10 cellular contexts compared by ENCODE assay signal in the genomic region with DNA sequence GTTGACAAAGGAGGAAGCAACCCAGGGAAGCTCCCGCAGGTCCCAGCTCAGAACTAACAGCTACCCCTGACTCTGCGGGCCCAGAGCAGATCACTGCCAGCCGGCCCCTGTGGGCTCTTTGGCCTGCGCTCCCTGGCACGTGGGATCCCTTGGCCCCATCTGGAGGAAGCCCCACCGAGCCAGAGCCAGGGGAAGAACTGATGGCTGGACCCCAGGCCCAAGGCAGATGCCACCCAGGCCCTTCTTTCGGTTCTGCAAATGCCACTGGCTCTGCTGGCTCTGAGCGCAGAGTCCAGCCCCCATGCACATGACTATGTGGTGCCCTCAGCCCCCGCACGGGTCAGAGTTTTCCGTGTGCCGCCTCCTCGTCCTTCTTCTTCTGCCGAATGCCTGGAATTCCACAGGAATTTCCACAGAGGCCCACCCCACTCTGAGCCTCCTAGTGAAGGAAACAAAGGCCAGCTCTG. TPM values are rescaled to one million over a fixed set of nuclear protein-coding genes. Genes with fewer than 3 reads are reported as not detected.
A peak's percentile ranks its signal among the peaks of the same experiment; 100 is the strongest.
DNase-seq lines count a peak whose midpoint lies in the region; ATAC-seq and TF ChIP-seq lines count a peak whose summit lies in the region.
"Had no signal": no experiment of that assay in that cellular context is flagged by ENCODE, and none has a peak within 500 bp of the region (broad histone marks: within the 10 kb centered on the region; RNA-seq: fewer than 3 reads in every experiment).

No MANE protein-coding gene starts in this region.

- TF ChIP-seq CTCF in CD14-positive monocyte (IDR thresholded peaks at IDR 0.05) (no peak), adrenal gland (IDR thresholded peaks at IDR 0.05) (no peak)

- no peak for TF ChIP-seq POLR2A in adrenal gland (IDR thresholded peaks at IDR 0.05)

- peak; percentile 55 for ATAC-seq in left ventricle myocardium superior
- ATAC-seq: activated CD8-positive, alpha-beta memory T cell treated with anti-CD3 and anti-CD28 coated beads, Interleukin-2, amount 10 ng/mL, durations not matched to agents 7 days and 5 days had no signal

- POLR2A ChIA-PET in CD8-positive, alpha-beta memory T cell (lab: Charles Lee): no interaction called here

- no peaks in the 10 kb centered on the region for H3K9me3 Mint-ChIP-seq in CD14-positive monocyte
- no peaks in the 10 kb centered on the region for H3K9me3 Mint-ChIP-seq in CD8-positive, alpha-beta memory T cell

- peaks cover 0 to 4% of the 10 kb centered on the region in 2 donors for H3K36me3 Mint-ChIP-seq in CD14-positive monocyte
- H3K36me3 Mint-ChIP-seq in CD8-positive, alpha-beta memory T cell: no peaks in the 10 kb centered on the region
- H3K36me3 Mint-ChIP-seq: activated CD8-positive, alpha-beta memory T cell treated with anti-CD3 and anti-CD28 coated beads, Interleukin-2, amount 10 ng/mL, durations not matched to agents 7 days and 5 days had no signal

- H3K4me3 ChIP-seq in adrenal gland (no peak overlapping the region), rectal smooth muscle tissue (ENCODE audit: low read length) (no peak overlapping the region)
- H3K4me3 ChIP-seq in CD8-positive, alpha-beta memory T cell (ENCODE audit: low read length): no peak overlapping the region

- no peak overlapping the region for H3K4me3 Mint-ChIP-seq in CD14-positive monocyte
- H3K4me3 Mint-ChIP-seq in CD8-positive, alpha-beta memory T cell: no peak overlapping the region
- H3K4me3 Mint-ChIP-seq: activated CD8-positive, alpha-beta memory T cell treated with anti-CD3 and anti-CD28 coated beads, Interleukin-2, amount 10 ng/mL, durations not matched to agents 7 days and 5 days had no signal

- 53 to 76% (median 61%) methylated on average over 12 to 14 of the region's 14 CpGs for WGBS in adrenal gland, 4 donors

- H3K27ac ChIP-seq in adrenal gland: peak overlapping the region in 4 of 5 donors; percentile 60 to 88 (median 72)
- peak overlapping the region; percentile 16 for H3K27ac ChIP-seq in rectal smooth muscle tissue (ENCODE audit: low read depth, low read length)
- H3K27ac ChIP-seq in CD8-positive, alpha-beta memory T cell (ENCODE audit: low read depth, low read length): no peak overlapping the region

- peaks cover 56% of the 10 kb centered on the region for H3K4me1 Mint-ChIP-seq in CD14-positive monocyte
- H3K4me1 Mint-ChIP-seq in CD8-positive, alpha-beta memory T cell: peaks cover 20 to 42% (median 32%) of the 10 kb centered on the region in 3 donors

- peaks cover 4 to 40% (median 7%) of the 10 kb centered on the region in 3 donors for H3K27me3 Mint-ChIP-seq in CD14-positive monocyte (ENCODE audit: low read depth in 3 of 3)
- H3K27me3 Mint-ChIP-seq in CD8-positive, alpha-beta memory T cell: no peaks in the 10 kb centered on the region
- H3K27me3 Mint-ChIP-seq: activated CD8-positive, alpha-beta memory T cell treated with anti-CD3 and anti-CD28 coated beads, Interleukin-2, amount 10 ng/mL, durations not matched to agents 7 days and 5 days had no signal

- H3K36me3 ChIP-seq in adrenal gland (replicated peaks in 1 of 2) (no peaks in the 10 kb centered on the region), rectal smooth muscle tissue (ENCODE audit: control insufficient read depth, insufficient read depth, low read length) (no peaks in the 10 kb centered on the region)
- no peaks in the 10 kb centered on the region for H3K36me3 ChIP-seq in CD8-positive, alpha-beta memory T cell (ENCODE audit: insufficient read depth, low read length)

- no peaks in the 10 kb centered on the region for H3K27me3 ChIP-seq in adrenal gland
- H3K27me3 ChIP-seq in rectal smooth muscle tissue (ENCODE audit: control insufficient read depth, insufficient read depth, low read length): no peaks in the 10 kb centered on the region
- H3K27me3 ChIP-seq in CD8-positive, alpha-beta memory T cell (ENCODE audit: insufficient read depth, low read length, poor library complexity, severe bottlenecking): no peaks in the 10 kb centered on the region

- CTCF ChIA-PET in CD8-positive, alpha-beta memory T cell (lab: Charles Lee): interaction anchor here (2.8 kb wide), 1 partner anchor 100 kb away, joined by 8 read pairs; no protein-coding TSS in a partner anchor

- DNase-seq in CD14-positive monocyte (ENCODE audit: low spot score) (peak; percentile 52), adrenal gland (peak; percentile 50 to 83 (median 65)), left ventricle myocardium superior (peak; percentile 60), UCSD-AML1 (lab: John Stamatoyannopoulos, UW; ENCODE audit: unreplicated experiment) (no peak), GF-D8 (lab: John Stamatoyannopoulos, UW) (no peak), NCI-H1436 treated with DMSO at 0.1 percent for 48 hours (lab: John Stamatoyannopoulos, UW) (no peak)
- no peak for DNase-seq in CD8-positive, alpha-beta memory T cell
- DNase-seq: activated CD8-positive, alpha-beta memory T cell treated with anti-CD3 and anti-CD28 coated beads, Interleukin-2, amount 10 ng/mL, durations not matched to agents 7 days and 5 days; NCI-H526 treated with DMSO at 0.1 percent for 48 hours had no signal

- no peak overlapping the region for H3K9ac ChIP-seq in rectal smooth muscle tissue (ENCODE audit: low read length)

- H3K9me3 ChIP-seq in adrenal gland (replicated peaks in 1 of 3): no peaks in the 10 kb centered on the region
- no peaks in the 10 kb centered on the region for H3K9me3 ChIP-seq in CD8-positive, alpha-beta memory T cell (ENCODE audit: low read length)

- H3K27ac Mint-ChIP-seq in CD14-positive monocyte: peak overlapping the region in 6 of 7 donors; percentile 57 to 87 (median 80)
- H3K27ac Mint-ChIP-seq in CD8-positive, alpha-beta memory T cell: no peak overlapping the region
- H3K27ac Mint-ChIP-seq: activated CD8-positive, alpha-beta memory T cell treated with anti-CD3 and anti-CD28 coated beads, Interleukin-2, amount 10 ng/mL, durations not matched to agents 7 days and 5 days had no signal

- intact Hi-C loops in CD14-positive monocyte (cut with micrococcal nuclease): loop anchor here in 1 of 2 donors (5.0 kb wide), 1 partner anchor 55 kb away; no protein-coding TSS in a partner anchor
- intact Hi-C loops in adrenal gland (cut with DNase I): no loop called here
- intact Hi-C loops in left ventricle myocardium superior (cut with micrococcal nuclease): no loop called here

- peaks cover 0 to 6% of the 10 kb centered on the region in 2 donors for H3K4me1 ChIP-seq in adrenal gland (replicated peaks in 1 of 2)
- H3K4me1 ChIP-seq in rectal smooth muscle tissue (ENCODE audit: control insufficient read depth, insufficient read depth, low read length): peaks cover 8% of the 10 kb centered on the region
- H3K4me1 ChIP-seq in CD8-positive, alpha-beta memory T cell (ENCODE audit: insufficient read depth, low read length): peaks cover 13% of the 10 kb centered on the region

RNA-seq across cellular contexts. Expression of gene SNN, which starts 35.8 kb away (rescaled TPM):
- 100 to 1,000 TPM in 1 of 2 donors, 10 to 100 TPM in 1; 91.7 to 111 TPM for polyA plus RNA-seq in CD14-positive monocyte
- 10 to 100 TPM; 29.6 to 94.7 (median 41.2) TPM for total RNA-seq in adrenal gland
- 10 to 100 TPM; 10.5 to 53.2 (median 19.0) TPM for polyA plus RNA-seq in adrenal gland
- 22.4 TPM for total RNA-seq in left ventricle myocardium superior
- total RNA-seq in CD8-positive, alpha-beta memory T cell: 1 to 10 TPM; 5.8 to 6.0 TPM
- 10.6 TPM for polyA plus RNA-seq in CD8-positive, alpha-beta memory T cell

RNA-seq across cellular contexts. Expression of gene LITAF, which starts 45.8 kb away (rescaled TPM):
- polyA plus RNA-seq in CD14-positive monocyte: 100 to 1,000 TPM in 1 of 2 donors, 10 to 100 TPM in 1; 69.0 to 118 TPM
- 10 to 100 TPM; 35.1 to 83.2 (median 60.7) TPM for total RNA-seq in adrenal gland
- polyA plus RNA-seq in adrenal gland: 10 to 100 TPM; 23.1 to 75.5 (median 35.2) TPM
- 70.8 TPM for total RNA-seq in left ventricle myocardium superior
- 100 to 1,000 TPM; 199 to 201 TPM for total RNA-seq in CD8-positive, alpha-beta memory T cell
- 629 TPM for polyA plus RNA-seq in CD8-positive, alpha-beta memory T cell

Comparison
In these comparisons a context has a peak if more than half of its experiments do, and no peak if none do; other contexts are left out.
1. DNase-seq: peak in CD14-positive monocyte (single experiment), adrenal gland (7 of 7) and left ventricle myocardium superior (single experiment); none in CD8-positive, alpha-beta memory T cell (0 of 5), UCSD-AML1 (single experiment), GF-D8 (single experiment) and NCI-H1436 treated with DMSO at 0.1 percent for 48 hours (single experiment).
2. H3K27ac Mint-ChIP-seq: peak in CD14-positive monocyte (6 of 7); none in CD8-positive, alpha-beta memory T cell (0 of 8).